Comparison of ENCODE assay signal across 8 cellular contexts in the genomic region with DNA sequence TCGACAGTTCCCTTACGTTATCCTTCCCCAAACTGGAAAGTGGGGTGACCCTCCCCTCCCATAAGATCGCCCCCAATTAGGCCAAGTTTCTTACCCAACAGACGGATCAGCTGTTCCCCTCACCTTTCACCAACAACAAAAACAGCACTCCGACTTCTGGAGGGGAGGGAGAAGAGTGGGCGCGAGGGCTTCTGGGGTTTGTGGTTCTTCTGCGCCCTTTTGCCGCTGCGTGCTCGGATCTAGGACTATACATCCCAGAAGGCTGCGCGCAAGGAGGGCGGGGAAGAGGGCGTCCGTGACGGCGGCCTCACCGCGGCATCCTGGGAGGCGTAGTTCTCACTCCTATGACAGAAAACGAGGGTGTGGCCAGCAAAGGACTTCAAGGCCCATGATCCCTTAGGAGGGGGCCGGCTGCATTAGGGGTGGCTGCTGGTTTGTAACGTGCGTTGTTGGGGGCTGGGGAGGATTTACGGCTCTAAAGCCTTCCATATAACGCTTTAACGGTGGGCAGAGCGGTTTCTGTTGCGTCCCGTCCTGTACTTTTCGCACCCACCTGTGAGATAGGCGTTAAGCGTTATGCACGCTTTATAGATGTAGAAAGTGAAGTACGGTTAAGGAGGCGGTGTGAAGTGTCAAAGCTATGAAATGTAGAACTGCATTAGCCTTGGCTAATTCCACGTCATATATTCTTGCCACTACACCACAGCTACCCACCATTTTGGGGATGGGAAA. TPM values are rescaled to one million over a fixed set of nuclear protein-coding genes. Genes with fewer than 3 reads are reported as not detected.
A peak's percentile ranks its signal among the peaks of the same experiment; 100 is the strongest.
DNase-seq lines count a peak whose midpoint lies in the region; ATAC-seq and TF ChIP-seq lines count a peak whose summit lies in the region.

A gene with protein sequence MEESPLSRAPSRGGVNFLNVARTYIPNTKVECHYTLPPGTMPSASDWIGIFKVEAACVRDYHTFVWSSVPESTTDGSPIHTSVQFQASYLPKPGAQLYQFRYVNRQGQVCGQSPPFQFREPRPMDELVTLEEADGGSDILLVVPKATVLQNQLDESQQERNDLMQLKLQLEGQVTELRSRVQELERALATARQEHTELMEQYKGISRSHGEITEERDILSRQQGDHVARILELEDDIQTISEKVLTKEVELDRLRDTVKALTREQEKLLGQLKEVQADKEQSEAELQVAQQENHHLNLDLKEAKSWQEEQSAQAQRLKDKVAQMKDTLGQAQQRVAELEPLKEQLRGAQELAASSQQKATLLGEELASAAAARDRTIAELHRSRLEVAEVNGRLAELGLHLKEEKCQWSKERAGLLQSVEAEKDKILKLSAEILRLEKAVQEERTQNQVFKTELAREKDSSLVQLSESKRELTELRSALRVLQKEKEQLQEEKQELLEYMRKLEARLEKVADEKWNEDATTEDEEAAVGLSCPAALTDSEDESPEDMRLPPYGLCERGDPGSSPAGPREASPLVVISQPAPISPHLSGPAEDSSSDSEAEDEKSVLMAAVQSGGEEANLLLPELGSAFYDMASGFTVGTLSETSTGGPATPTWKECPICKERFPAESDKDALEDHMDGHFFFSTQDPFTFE (minus strand): TSS at position 143 of the 732 bp plus-strand sequence. CDS start 2,210 bp downstream, outside the sequence.

- peak; percentile 98 for ATAC-seq in RWPE2 (ENCODE audit: low read depth)
- ATAC-seq in naive thymus-derived CD4-positive, alpha-beta T cell = peak; percentile 98
- ATAC-seq in stimulated activated naive B cell treated with anti-CD40 and anti-IgM and Interleukin-4, amounts not matched to agents 10 μg/mL and 1 μg/mL and 100 μg/mL, for 72 hours (replicated peaks) = peak; percentile 98 to 99

- H3K79me2 ChIP-seq in fibroblast of lung (ENCODE audit: control insufficient read depth, insufficient read depth, low read length) = peaks cover 4% of the 10 kb centered on the region

- H3K4me3 ChIP-seq in RWPE2 (ENCODE audit: severe bottlenecking) (peak within 1 kb of the TSS; percentile 44), fibroblast of lung (replicated peaks in 1 of 4; ENCODE audit: control extremely low read depth in 1 of 4, insufficient read depth in 1 of 4, low read depth in 3 of 4, low read length in 4 of 4) (peak within 1 kb of the TSS; percentile 84 to 95 (median 88))
- H3K4me3 ChIP-seq in naive thymus-derived CD4-positive, alpha-beta T cell (ENCODE audit: low read length) = peak within 1 kb of the TSS; percentile 94

- intact Hi-C loops in activated T-helper 2 cell treated with anti-CD3 and anti-CD28 coated beads, Interferon-gamma antibody, Interleukin-2, Interleukin-4, amounts not matched to agents 10 μg/mL and 5 μg/mL and 100 μg/mL, durations not matched to agents 14 hours and 24 hours and 36 hours (cut with micrococcal nuclease) = loop anchor here (1.0 kb wide), 1 partner anchor 30 kb away; no protein-coding TSS in a partner anchor
- intact Hi-C loops in naive thymus-derived CD4-positive, alpha-beta T cell (cut with micrococcal nuclease) = loop anchor here (1.0 to 5.0 kb wide), 20 partner anchors 11 to 685 kb away; a partner anchor contains a TSS

- no peaks in the 10 kb centered on the region for H3K9me3 ChIP-seq in RWPE2 (ENCODE audit: severe bottlenecking)
- no peaks in the 10 kb centered on the region for H3K9me3 ChIP-seq in fibroblast of lung (ENCODE audit: control insufficient read depth, insufficient read depth, low read depth, low read length)
- H3K9me3 ChIP-seq in naive thymus-derived CD4-positive, alpha-beta T cell (ENCODE audit: control insufficient read depth in 2 of 3, low read length in 3 of 3) = no peaks in the 10 kb centered on the region

- peak; percentile 98 for DNase-seq in EH (ENCODE audit: low read depth)
- peak; percentile 98 for DNase-seq in H4 (ENCODE audit: low spot score)
- peak; percentile 100 for DNase-seq in LoVo (ENCODE audit: low spot score)
- peak; percentile 96 for DNase-seq in RWPE2 (ENCODE audit: low spot score)
- DNase-seq in activated T-helper 2 cell treated with anti-CD3 and anti-CD28 coated beads, Interferon-gamma antibody, Interleukin-2, Interleukin-4, amounts not matched to agents 10 μg/mL and 5 μg/mL and 100 μg/mL, durations not matched to agents 14 hours and 24 hours and 36 hours (ENCODE audit: low spot score) = peak; percentile 96
- peak; percentile 98 to 99 for DNase-seq in fibroblast of lung (ENCODE audit: low read depth in 2 of 2)
- peak; percentile 84 to 98 (median 95) for DNase-seq in naive thymus-derived CD4-positive, alpha-beta T cell
- DNase-seq in stimulated activated naive B cell treated with anti-CD40 and anti-IgM and Interleukin-4, amounts not matched to agents 10 μg/mL and 1 μg/mL and 100 μg/mL, for 72 hours = peak; percentile 95

- peak within 1 kb of the TSS; percentile 88 for H3K4me2 ChIP-seq in fibroblast of lung (ENCODE audit: extremely low read depth, insufficient read depth, low read length)

- 0 out of 2 replicates have a peak, but pooled peaks cover 5% of the 10 kb centered on the region for H3K36me3 ChIP-seq in RWPE2 (ENCODE audit: low read depth)
- peaks cover 2% of the 10 kb centered on the region for H3K36me3 ChIP-seq in fibroblast of lung (ENCODE audit: control insufficient read depth, insufficient read depth, low read length)
- H3K36me3 ChIP-seq in naive thymus-derived CD4-positive, alpha-beta T cell (ENCODE audit: control insufficient read depth in 2 of 3, insufficient read depth in 3 of 3, low read length in 3 of 3) = peaks cover under 1 to 25% (median 17%) of the 10 kb centered on the region in 3 experiments

- H3K9me3 Mint-ChIP-seq in activated T-helper 2 cell treated with anti-CD3 and anti-CD28 coated beads, Interferon-gamma antibody, Interleukin-2, Interleukin-4, amounts not matched to agents 10 μg/mL and 5 μg/mL and 100 μg/mL, durations not matched to agents 14 hours and 24 hours and 36 hours = no peaks in the 10 kb centered on the region
- H3K9me3 Mint-ChIP-seq in naive thymus-derived CD4-positive, alpha-beta T cell = peaks cover 0 to 2% (median 0%) of the 10 kb centered on the region in 11 donors
- no peaks in the 10 kb centered on the region for H3K9me3 Mint-ChIP-seq in stimulated activated naive B cell treated with anti-CD40 and anti-IgM and Interleukin-4, amounts not matched to agents 10 μg/mL and 1 μg/mL and 100 μg/mL, for 72 hours

- H3K4me3 Mint-ChIP-seq in activated T-helper 2 cell treated with anti-CD3 and anti-CD28 coated beads, Interferon-gamma antibody, Interleukin-2, Interleukin-4, amounts not matched to agents 10 μg/mL and 5 μg/mL and 100 μg/mL, durations not matched to agents 14 hours and 24 hours and 36 hours (ENCODE audit: low read depth) = peak within 1 kb of the TSS; percentile 88
- peak within 1 kb of the TSS; percentile 91 to 100 (median 94) for H3K4me3 Mint-ChIP-seq in naive thymus-derived CD4-positive, alpha-beta T cell
- H3K4me3 Mint-ChIP-seq in stimulated activated naive B cell treated with anti-CD40 and anti-IgM and Interleukin-4, amounts not matched to agents 10 μg/mL and 1 μg/mL and 100 μg/mL, for 72 hours = peak within 1 kb of the TSS; percentile 91 to 93

- H3K27ac Mint-ChIP-seq in activated T-helper 2 cell treated with anti-CD3 and anti-CD28 coated beads, Interferon-gamma antibody, Interleukin-2, Interleukin-4, amounts not matched to agents 10 μg/mL and 5 μg/mL and 100 μg/mL, durations not matched to agents 14 hours and 24 hours and 36 hours = peak within 1 kb of the TSS; percentile 73
- peak within 1 kb of the TSS; percentile 69 to 98 (median 91) for H3K27ac Mint-ChIP-seq in naive thymus-derived CD4-positive, alpha-beta T cell
- H3K27ac Mint-ChIP-seq in stimulated activated naive B cell treated with anti-CD40 and anti-IgM and Interleukin-4, amounts not matched to agents 10 μg/mL and 1 μg/mL and 100 μg/mL, for 72 hours = peak within 1 kb of the TSS; percentile 91

- peak within 1 kb of the TSS; percentile 12 for H3K27ac ChIP-seq in RWPE2 (ENCODE audit: poor library complexity, severe bottlenecking)
- H3K27ac ChIP-seq in fibroblast of lung (ENCODE audit: insufficient read depth, low read length) = peak within 1 kb of the TSS; percentile 68
- peak within 1 kb of the TSS; percentile 73 for H3K27ac ChIP-seq in naive thymus-derived CD4-positive, alpha-beta T cell (ENCODE audit: low read depth, low read length)

- peak within 1 kb of the TSS; percentile 63 for H3K9ac ChIP-seq in fibroblast of lung (ENCODE audit: insufficient read depth, low read length)

- H3K27me3 ChIP-seq in RWPE2 (ENCODE audit: insufficient read depth, poor library complexity, severe bottlenecking) (no peaks in the 10 kb centered on the region), fibroblast of lung (ENCODE audit: control insufficient read depth, insufficient read depth, low read length) (no peaks in the 10 kb centered on the region)
- H3K27me3 ChIP-seq in naive thymus-derived CD4-positive, alpha-beta T cell (ENCODE audit: control insufficient read depth in 2 of 2, insufficient read depth in 2 of 2, low read length in 2 of 2) = no peaks in the 10 kb centered on the region

- peaks cover 23% of the 10 kb centered on the region for H3K4me1 Mint-ChIP-seq in activated T-helper 2 cell treated with anti-CD3 and anti-CD28 coated beads, Interferon-gamma antibody, Interleukin-2, Interleukin-4, amounts not matched to agents 10 μg/mL and 5 μg/mL and 100 μg/mL, durations not matched to agents 14 hours and 24 hours and 36 hours (ENCODE audit: low read depth)
- peaks cover 10 to 41% (median 32%) of the 10 kb centered on the region in 7 donors for H3K4me1 Mint-ChIP-seq in naive thymus-derived CD4-positive, alpha-beta T cell
- peaks cover 15 to 28% of the 10 kb centered on the region in 2 donors for H3K4me1 Mint-ChIP-seq in stimulated activated naive B cell treated with anti-CD40 and anti-IgM and Interleukin-4, amounts not matched to agents 10 μg/mL and 1 μg/mL and 100 μg/mL, for 72 hours

- no peak for TF ChIP-seq CTCF in RWPE2 (IDR thresholded peaks at IDR 0.05; ENCODE audit: poor library complexity, severe bottlenecking)
- TF ChIP-seq CTCF in fibroblast of lung (conservative IDR thresholded peaks at IDR 0.05 in 1 of 2, IDR thresholded peaks at IDR 0.05 in 1 of 2; ENCODE audit: low read depth in 1 of 2, low read length in 2 of 2) = no peak

- no peaks in the 10 kb centered on the region for H3K36me3 Mint-ChIP-seq in activated T-helper 2 cell treated with anti-CD3 and anti-CD28 coated beads, Interferon-gamma antibody, Interleukin-2, Interleukin-4, amounts not matched to agents 10 μg/mL and 5 μg/mL and 100 μg/mL, durations not matched to agents 14 hours and 24 hours and 36 hours (ENCODE audit: low read depth)
- peaks cover 6 to 27% (median 17%) of the 10 kb centered on the region in 5 donors for H3K36me3 Mint-ChIP-seq in naive thymus-derived CD4-positive, alpha-beta T cell
- peaks cover 7 to 21% of the 10 kb centered on the region in 2 donors for H3K36me3 Mint-ChIP-seq in stimulated activated naive B cell treated with anti-CD40 and anti-IgM and Interleukin-4, amounts not matched to agents 10 μg/mL and 1 μg/mL and 100 μg/mL, for 72 hours

- POLR2A ChIA-PET in naive thymus-derived CD4-positive, alpha-beta T cell (lab: Charles Lee) = interaction anchor here (0.8 to 2.4 kb wide), 9 partner anchors 8 to 101 kb away, joined by 3 to 13 read pairs (median 5); a partner anchor contains a TSS

- CTCF ChIA-PET in naive thymus-derived CD4-positive, alpha-beta T cell (lab: Charles Lee) = interaction anchor here (0.7 to 4.2 kb wide), 7 partner anchors 11 to 37 kb away, joined by 3 to 48 read pairs (median 3); no protein-coding TSS in a partner anchor

- no peaks in the 10 kb centered on the region for H4K20me1 ChIP-seq in fibroblast of lung (ENCODE audit: control insufficient read depth, extremely low read depth, insufficient read depth, low read length)

- peak within 1 kb of the TSS; percentile 88 for H2AFZ ChIP-seq in fibroblast of lung (ENCODE audit: low read length)

- peaks cover 8% of the 10 kb centered on the region for H3K4me1 ChIP-seq in RWPE2 (ENCODE audit: insufficient read depth, poor library complexity, severe bottlenecking)
- H3K4me1 ChIP-seq in fibroblast of lung (ENCODE audit: control insufficient read depth, extremely low read depth, insufficient read depth, low read length) = no peaks in the 10 kb centered on the region
- H3K4me1 ChIP-seq in naive thymus-derived CD4-positive, alpha-beta T cell (ENCODE audit: control insufficient read depth in 2 of 2, insufficient read depth in 2 of 2, low read length in 2 of 2) = peaks cover 13 to 17% of the 10 kb centered on the region in 2 donors

- peaks cover 9% of the 10 kb centered on the region for H3K27me3 Mint-ChIP-seq in activated T-helper 2 cell treated with anti-CD3 and anti-CD28 coated beads, Interferon-gamma antibody, Interleukin-2, Interleukin-4, amounts not matched to agents 10 μg/mL and 5 μg/mL and 100 μg/mL, durations not matched to agents 14 hours and 24 hours and 36 hours (ENCODE audit: low read depth)
- peaks cover 0 to 13% (median 0%) of the 10 kb centered on the region in 5 donors for H3K27me3 Mint-ChIP-seq in naive thymus-derived CD4-positive, alpha-beta T cell
- no peaks in the 10 kb centered on the region for H3K27me3 Mint-ChIP-seq in stimulated activated naive B cell treated with anti-CD40 and anti-IgM and Interleukin-4, amounts not matched to agents 10 μg/mL and 1 μg/mL and 100 μg/mL, for 72 hours

RNA-seq across cellular contexts. Expression of the gene that starts here (rescaled TPM):
- 24.3 and 33.5 TPM in 2 replicates for total RNA-seq in H4 (2014; rRNA removed; shearing (Covaris generic))
- total RNA-seq in activated T-helper 2 cell treated with anti-CD3 and anti-CD28 coated beads, Interferon-gamma antibody, Interleukin-2, Interleukin-4, amounts not matched to agents 10 μg/mL and 5 μg/mL and 100 μg/mL, durations not matched to agents 14 hours and 24 hours and 36 hours = 19.8 and 22.4 TPM in 2 replicates
- total RNA-seq in fibroblast of lung = 116 and 118 TPM in 2 replicates
- 74.6 and 125 TPM in 2 replicates for polyA plus RNA-seq in fibroblast of lung
- 61.5 and 104 TPM in 2 replicates for polyA plus RNA-seq in fibroblast of lung (2012)
- 151 and 292 TPM in 2 replicates for polyA minus RNA-seq in fibroblast of lung (ENCODE audit: low replicate concordance)
- total RNA-seq in naive thymus-derived CD4-positive, alpha-beta T cell = 100 to 1,000 TPM in 3 of 5 experiments, 10 to 100 TPM in 2; 66.1 to 175 (median 137) TPM
- 10 to 100 TPM; 58.7 to 68.9 TPM for polyA plus RNA-seq in naive thymus-derived CD4-positive, alpha-beta T cell

Comparison
In these comparisons a context has a peak if more than half of its experiments do, and no peak if none do; other contexts are left out.
1. Peak in every context shown above with its lines: DNase-seq, ATAC-seq, H3K4me3 ChIP-seq and H3K27ac ChIP-seq.
2. H3K27ac ChIP-seq: peak in every context shown above with its lines; median percentile 73 in naive thymus-derived CD4-positive, alpha-beta T cell; 68 in fibroblast of lung; 12 in RWPE2.
3. H3K4me3 ChIP-seq: peak in every context shown above with its lines; median percentile 94 in naive thymus-derived CD4-positive, alpha-beta T cell; 88 in fibroblast of lung; 44 in RWPE2.